1 cellular context compared by ENCODE assay signal in the genomic region with DNA sequence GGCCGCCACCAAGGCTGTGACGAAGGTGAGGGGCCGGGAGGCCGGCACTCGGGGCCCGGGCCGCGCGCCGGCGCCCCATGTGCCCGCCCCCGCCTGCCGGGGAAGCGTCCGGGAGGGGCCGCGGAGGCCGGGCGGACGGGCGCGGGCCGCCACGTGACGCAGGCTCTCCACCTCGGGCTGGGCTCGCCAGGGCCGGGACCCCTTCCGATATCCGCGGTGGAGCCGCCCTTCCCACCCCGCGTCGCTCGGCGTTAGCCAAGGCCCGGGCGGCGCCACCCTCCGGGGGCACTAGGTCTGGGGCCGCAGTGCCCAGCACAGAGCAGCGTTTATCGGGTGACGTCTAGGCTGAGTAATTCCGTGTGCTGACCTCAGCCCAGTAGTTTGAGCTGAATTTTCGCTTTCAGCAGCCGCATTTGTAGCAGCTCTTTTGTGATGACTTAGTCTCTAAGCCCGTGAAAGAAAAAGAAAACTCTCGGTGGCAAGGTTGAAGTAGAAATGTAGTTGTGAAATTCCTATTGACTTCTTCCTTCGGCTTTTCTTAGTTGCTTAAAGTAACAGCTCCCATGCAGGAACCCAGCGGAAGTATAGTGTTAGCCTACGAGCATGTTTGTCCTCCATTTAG.
TF ChIP-seq lines count a peak whose summit lies in the region.

No MANE protein-coding gene starts in this region.

TF ChIP-seq in IMR-90, 13 proteins besides CTCF, POLR2A, EP300 and RAD21:
- peak; percentile 22; the same call in 1 of the 2 replicates for TF ChIP-seq SMC3 (IDR thresholded peaks at IDR 0.05; ENCODE audit: low read depth, low read length)
- TF ChIP-seq, protein P1, sequence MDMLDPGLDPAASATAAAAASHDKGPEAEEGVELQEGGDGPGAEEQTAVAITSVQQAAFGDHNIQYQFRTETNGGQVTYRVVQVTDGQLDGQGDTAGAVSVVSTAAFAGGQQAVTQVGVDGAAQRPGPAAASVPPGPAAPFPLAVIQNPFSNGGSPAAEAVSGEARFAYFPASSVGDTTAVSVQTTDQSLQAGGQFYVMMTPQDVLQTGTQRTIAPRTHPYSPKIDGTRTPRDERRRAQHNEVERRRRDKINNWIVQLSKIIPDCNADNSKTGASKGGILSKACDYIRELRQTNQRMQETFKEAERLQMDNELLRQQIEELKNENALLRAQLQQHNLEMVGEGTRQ (IDR thresholded peaks at IDR 0.05; ENCODE audit: low read depth, low read length): peak; percentile 91
- TF ChIP-seq MAZ (IDR thresholded peaks at IDR 0.05; ENCODE audit: borderline replicate concordance, low read depth, low read length): peak; percentile 81; the same call in 1 of the 2 replicates
- no peak for TF ChIP-seq FOS (IDR thresholded peaks at IDR 0.05; ENCODE audit: low read depth, low read length)
- no peak for TF ChIP-seq CEBPB (IDR thresholded peaks at IDR 0.05; ENCODE audit: low read depth, low read length)
- TF ChIP-seq BHLHE40 (IDR thresholded peaks at IDR 0.05; ENCODE audit: low read depth, low read length): peak; percentile 76
- TF ChIP-seq RCOR1 (IDR thresholded peaks at IDR 0.05; ENCODE audit: insufficient replicate concordance, low read length): no peak
- TF ChIP-seq NFE2L2 (IDR thresholded peaks at IDR 0.05; ENCODE audit: low read depth, low read length): no peak
- TF ChIP-seq MXI1 (IDR thresholded peaks at IDR 0.05; ENCODE audit: borderline replicate concordance, low read depth, low read length): peak; percentile 69; the same call in 1 of the 2 replicates
